In genomic region chr15:38129531-38130199, GRCh38 we compare ENCODE assay signal across 7 cellular contexts.
DNase-seq lines count a peak whose midpoint lies in the region; ATAC-seq, FAIRE-seq and TF ChIP-seq lines count a peak whose summit lies in the region.

No MANE protein-coding gene starts in this region.

- H3K27ac ChIP-seq in PC-3 (ENCODE audit: low read length): peak overlapping the region; percentile 96
- peak overlapping the region; percentile 72 for H3K27ac ChIP-seq in vagina

- intact Hi-C loops in PC-3 (cut with micrococcal nuclease): loop anchor here (1.0 to 5.0 kb wide), 7 partner anchors 25 to 223 kb away; no protein-coding TSS in a partner anchor
- intact Hi-C loops in vagina (cut with DNase I): loop anchor here (2.0 kb wide), 1 partner anchor 123 kb away; the partner anchor contains the start of gene SPRED1

- H3K4me3 ChIP-seq in PC-3 (ENCODE audit: low read length) (peak overlapping the region; percentile 63), vagina (peak overlapping the region; percentile 18 to 21)

- no TSS peak for BruUV-seq in PC-3 (replicated peaks; lab: Mats Ljungman, UMichigan)

- no peaks in the 10 kb centered on the region for H3K79me2 ChIP-seq in PC-3 (ENCODE audit: low read length)

- peak overlapping the region; percentile 81 for H3K9ac ChIP-seq in PC-3 (ENCODE audit: low read length)

- H3K4me2 ChIP-seq in PC-3 (ENCODE audit: low read length): peak overlapping the region; percentile 86

- H3F3A ChIP-seq in PC-3 (ENCODE audit: low read length, unreplicated experiment): peaks cover 8% of the 10 kb centered on the region

- ATAC-seq in GM18520 (IDR thresholded peaks at IDR 0.05; ENCODE audit: unreplicated experiment) (peak; percentile 44), HG02610 (IDR thresholded peaks at IDR 0.05; ENCODE audit: unreplicated experiment) (peak; percentile 71), PC-3 (peak; percentile 86)

- H3K9me3 ChIP-seq in PC-3 (ENCODE audit: low read length) (no peaks in the 10 kb centered on the region), vagina (no peaks in the 10 kb centered on the region)

- H3K9me2 ChIP-seq in PC-3 (replicated peaks; ENCODE audit: low read length): no peaks in the 10 kb centered on the region

- H3K27me3 ChIP-seq in PC-3 (ENCODE audit: low read length) (no peaks in the 10 kb centered on the region), vagina (no peaks in the 10 kb centered on the region)

- peak overlapping the region; percentile 72 for H2AFZ ChIP-seq in PC-3 (ENCODE audit: low read length)

- POLR2A ChIA-PET in PC-3 (lab: Charles Lee; ENCODE audit: unreplicated experiment): interaction anchor here (0.6 to 1.0 kb wide), 5 partner anchors 46 to 971 kb away, joined by 3 to 10 read pairs (median 3); no protein-coding TSS in a partner anchor

- TF ChIP-seq CTCF in PC-3 (conservative IDR thresholded peaks at IDR 0.05; ENCODE audit: low read depth, low read length): no peak
- TF ChIP-seq CTCF in vagina (IDR thresholded peaks at IDR 0.05): no peak

- peaks cover 47% of the 10 kb centered on the region for H3K4me1 ChIP-seq in PC-3 (ENCODE audit: insufficient read depth, low read length)
- peaks cover 30% of the 10 kb centered on the region for H3K4me1 ChIP-seq in vagina

- FAIRE-seq in endometrium (lab: Jason Lieb, UNC): peak; percentile 50

- CTCF ChIA-PET in PC-3 (lab: Charles Lee): interaction anchor here (0.7 kb wide), 1 partner anchor 1399 kb away, joined by 6 read pairs; no protein-coding TSS in a partner anchor

- H3K36me3 ChIP-seq in PC-3 (ENCODE audit: low read depth, low read length) (no peaks in the 10 kb centered on the region), vagina (no peaks in the 10 kb centered on the region)

- no peak for TF ChIP-seq POLR2A in vagina (IDR thresholded peaks at IDR 0.05)

- no peaks in the 10 kb centered on the region for H4K20me1 ChIP-seq in PC-3 (ENCODE audit: low read length)

- DNase-seq in PC-3 (peak; percentile 99), myocyte (ENCODE audit: low read depth) (peak; percentile 94), vagina (ENCODE audit: extremely low spot score in 2 of 2) (peak in 1 of 2 donors; percentile 99), activated gamma-delta T cell (lab: John Stamatoyannopoulos, UW) (no peak)
